ENCODE assay signal across 8 cellular contexts in genomic region chr4:108166441-108167315, GRCh38. TPM values are rescaled to one million over a fixed set of nuclear protein-coding genes. Genes with fewer than 3 reads are reported as not detected.
A peak's percentile ranks its signal among the peaks of the same experiment; 100 is the strongest.
DNase-seq lines count a peak whose midpoint lies in the region; ATAC-seq and TF ChIP-seq lines count a peak whose summit lies in the region.

No MANE protein-coding gene starts in this region.

- intact Hi-C loops in CD4-positive, alpha-beta memory T cell (cut with micrococcal nuclease): loop anchor here (1.0 to 5.0 kb wide), 6 partner anchors 53 to 454 kb away; partner anchors contain the start of gene RPL34
- intact Hi-C loops in PC-9 (cut with micrococcal nuclease; ENCODE audit: unreplicated experiment): no loop called here
- intact Hi-C loops in activated naive CD4-positive, alpha-beta T cell treated with anti-CD3 and anti-CD28 coated beads for 36 hours (cut with micrococcal nuclease): loop anchor here (1.0 to 2.0 kb wide), 6 partner anchors 26 to 346 kb away; no protein-coding TSS in a partner anchor

- POLR2A ChIA-PET in CD4-positive, alpha-beta memory T cell (lab: Charles Lee; ENCODE audit: partially characterized antibody): interaction anchor here (0.5 to 19.9 kb wide), 18 partner anchors 8 to 300 kb away, joined by 3 to 460 read pairs (median 4); no protein-coding TSS in a partner anchor
- POLR2A ChIA-PET in PC-9 (lab: Charles Lee; ENCODE audit: unreplicated experiment): no interaction called here

- TF ChIP-seq CTCF in PC-9 (conservative IDR thresholded peaks at IDR 0.05): no peak

- H3K27me3 Mint-ChIP-seq in CD4-positive, alpha-beta memory T cell: peaks cover 15 to 28% of the 10 kb centered on the region in 2 donors
- no peaks in the 10 kb centered on the region for H3K27me3 Mint-ChIP-seq in activated naive CD4-positive, alpha-beta T cell treated with anti-CD3 and anti-CD28 coated beads for 36 hours (ENCODE audit: low read depth)

- peak overlapping the region; percentile 98 to 100 (median 98) for H3K4me3 Mint-ChIP-seq in CD4-positive, alpha-beta memory T cell
- H3K4me3 Mint-ChIP-seq in activated naive CD4-positive, alpha-beta T cell treated with anti-CD3 and anti-CD28 coated beads for 36 hours: peak overlapping the region; percentile 88

- peaks cover 30 to 53% of the 10 kb centered on the region in 2 donors for H3K36me3 Mint-ChIP-seq in CD4-positive, alpha-beta memory T cell
- peaks cover 51% of the 10 kb centered on the region for H3K36me3 Mint-ChIP-seq in activated naive CD4-positive, alpha-beta T cell treated with anti-CD3 and anti-CD28 coated beads for 36 hours (ENCODE audit: low read depth)

- no TSS peak for BruUV-seq in PC-9 (replicated peaks; lab: Mats Ljungman, UMichigan)

- in situ Hi-C loops in HAP-1 (cut with MboI; ENCODE audit: low sequenced_read_pairs): no loop called here

- no peaks in the 10 kb centered on the region for H3K9me3 ChIP-seq in CD4-positive, alpha-beta memory T cell (ENCODE audit: control insufficient read depth in 1 of 2, low read length in 2 of 2)
- H3K9me3 ChIP-seq in HAP-1: no peaks in the 10 kb centered on the region
- no peaks in the 10 kb centered on the region for H3K9me3 ChIP-seq in PC-9 (ENCODE audit: insufficient read depth, low read depth)
- H3K9me3 ChIP-seq in iPS-18a (ENCODE audit: control insufficient read depth, low read depth, low read length): no peaks in the 10 kb centered on the region

- H3K36me3 ChIP-seq in CD4-positive, alpha-beta memory T cell (ENCODE audit: insufficient read depth, low read length): no peaks in the 10 kb centered on the region
- no peaks in the 10 kb centered on the region for H3K36me3 ChIP-seq in HAP-1 (replicated peaks)
- no peaks in the 10 kb centered on the region for H3K36me3 ChIP-seq in PC-9 (ENCODE audit: low read depth)
- H3K36me3 ChIP-seq in iPS-18a (ENCODE audit: control insufficient read depth, low read depth, low read length): no peaks in the 10 kb centered on the region

- no peaks in the 10 kb centered on the region for H3F3A ChIP-seq in PC-9 (ENCODE audit: insufficient read depth, low read depth)

- H3K9ac ChIP-seq in iPS-18a (ENCODE audit: low read length): peak overlapping the region; percentile 16

- peak overlapping the region; percentile 81 to 91 for H3K4me3 ChIP-seq in CD4-positive, alpha-beta memory T cell (ENCODE audit: low read length in 2 of 2)
- peak overlapping the region; percentile 58 for H3K4me3 ChIP-seq in HAP-1
- peak overlapping the region; percentile 75 for H3K4me3 ChIP-seq in PC-9
- H3K4me3 ChIP-seq in iPS-18a (ENCODE audit: low read length): peak overlapping the region; percentile 73

- no peaks in the 10 kb centered on the region for H3K9me2 ChIP-seq in PC-9 (ENCODE audit: insufficient read depth)

- H3K4me1 ChIP-seq in CD4-positive, alpha-beta memory T cell (ENCODE audit: insufficient read depth, low read length): peaks cover 46% of the 10 kb centered on the region
- peaks cover 6% of the 10 kb centered on the region for H3K4me1 ChIP-seq in HAP-1
- no peaks in the 10 kb centered on the region for H3K4me1 ChIP-seq in PC-9 (replicated peaks; ENCODE audit: insufficient read depth)
- H3K4me1 ChIP-seq in iPS-18a (ENCODE audit: control insufficient read depth, low read depth, low read length): peaks cover 31% of the 10 kb centered on the region

- H3K27ac ChIP-seq in CD4-positive, alpha-beta memory T cell (ENCODE audit: low read depth, low read length): peak overlapping the region; percentile 64
- H3K27ac ChIP-seq in PC-9: no peak overlapping the region
- H3K27ac ChIP-seq in iPS-18a (ENCODE audit: low read length): no peak overlapping the region

- ATAC-seq in GM18502 (IDR thresholded peaks at IDR 0.05; ENCODE audit: poor library complexity, unreplicated experiment) (no peak), HG03039 (IDR thresholded peaks at IDR 0.05; ENCODE audit: unreplicated experiment) (no peak)

- no peaks in the 10 kb centered on the region for H4K20me1 ChIP-seq in PC-9 (ENCODE audit: insufficient read depth)

- peaks cover 11% of the 10 kb centered on the region for H3K27me3 ChIP-seq in CD4-positive, alpha-beta memory T cell (ENCODE audit: insufficient read depth, low read length)
- peaks cover 32% of the 10 kb centered on the region for H3K27me3 ChIP-seq in HAP-1 (ENCODE audit: low read depth)
- H3K27me3 ChIP-seq in PC-9 (ENCODE audit: insufficient read depth, low read depth): no peaks in the 10 kb centered on the region
- H3K27me3 ChIP-seq in iPS-18a (ENCODE audit: control insufficient read depth, insufficient read depth, low read length): peaks cover 99% of the 10 kb centered on the region

- peak overlapping the region; percentile 85 to 96 (median 94) for H3K27ac Mint-ChIP-seq in CD4-positive, alpha-beta memory T cell
- peak overlapping the region; percentile 97 for H3K27ac Mint-ChIP-seq in activated naive CD4-positive, alpha-beta T cell treated with anti-CD3 and anti-CD28 coated beads for 36 hours

- peak overlapping the region; percentile 94 for H2AFZ ChIP-seq in PC-9

- H3K9me3 Mint-ChIP-seq in CD4-positive, alpha-beta memory T cell: peaks cover 0 to 2% (median 0%) of the 10 kb centered on the region in 8 donors
- no peaks in the 10 kb centered on the region for H3K9me3 Mint-ChIP-seq in activated naive CD4-positive, alpha-beta T cell treated with anti-CD3 and anti-CD28 coated beads for 36 hours

- H3K79me2 ChIP-seq in PC-9 (ENCODE audit: low read depth): no peaks in the 10 kb centered on the region

- DNase-seq in CD4-positive, alpha-beta memory T cell: peak; percentile 56 to 71 (median 57)
- peak; percentile 34 to 62 for DNase-seq in HAP-1 (ENCODE audit: low spot score in 2 of 2)
- DNase-seq in PC-9: no peak
- peak; percentile 75 for DNase-seq in activated naive CD4-positive, alpha-beta T cell treated with anti-CD3 and anti-CD28 coated beads for 36 hours
- peak; percentile 55 to 59 for DNase-seq in stimulated activated CD4-positive, alpha-beta T cell treated with anti-CD3 and anti-CD28 coated beads, Interleukin-15, amount 100 ng/mL, for 48 hours (ENCODE audit: low read depth in 2 of 2)

- peak overlapping the region; percentile 85 for H3K4me2 ChIP-seq in PC-9

- CTCF ChIA-PET in CD4-positive, alpha-beta memory T cell (lab: Charles Lee; ENCODE audit: partially characterized antibody): interaction anchor here (0.8 to 1.3 kb wide), 4 partner anchors 10 to 110 kb away, joined by 3 to 4 read pairs (median 3); no protein-coding TSS in a partner anchor
- CTCF ChIA-PET in PC-9 (lab: Charles Lee): no interaction called here
- CTCF ChIA-PET in activated naive CD4-positive, alpha-beta T cell treated with anti-CD3 and anti-CD28 coated beads for 36 hours (lab: Charles Lee): interaction anchor here (0.7 to 1.5 kb wide), 5 partner anchors 9 to 136 kb away, joined by 3 to 8 read pairs (median 4); no protein-coding TSS in a partner anchor

- H3K4me1 Mint-ChIP-seq in CD4-positive, alpha-beta memory T cell: peaks cover 23 to 78% (median 38%) of the 10 kb centered on the region in 4 donors
- H3K4me1 Mint-ChIP-seq in activated naive CD4-positive, alpha-beta T cell treated with anti-CD3 and anti-CD28 coated beads for 36 hours (ENCODE audit: low read depth): peaks cover 34% of the 10 kb centered on the region

RNA-seq across cellular contexts. Expression of gene LEF1, which starts 2.1 kb away (rescaled TPM):
- total RNA-seq in CD4-positive, alpha-beta memory T cell: 100 to 1,000 TPM; 363 to 382 TPM
- 100 to 1,000 TPM; 307 to 399 TPM for polyA plus RNA-seq in CD4-positive, alpha-beta memory T cell
- 2.8 and 3.4 TPM in 2 replicates for total RNA-seq in PC-9 (2021)
- total RNA-seq in activated naive CD4-positive, alpha-beta T cell treated with anti-CD3 and anti-CD28 coated beads for 36 hours: 100 to 1,000 TPM; 350 to 367 TPM

Comparison
In these comparisons a context has a peak if more than half of its experiments do, and no peak if none do; other contexts are left out.
1. DNase-seq: peak in CD4-positive, alpha-beta memory T cell (5 of 5), HAP-1 (2 of 2), activated naive CD4-positive, alpha-beta T cell treated with anti-CD3 and anti-CD28 coated beads for 36 hours (single experiment) and stimulated activated CD4-positive, alpha-beta T cell treated with anti-CD3 and anti-CD28 coated beads, Interleukin-15, amount 100 ng/mL, for 48 hours (2 of 2); none in PC-9 (0 of 2).
2. RNA of gene LEF1, which starts 2.1 kb away (total RNA-seq): 363 to 382 TPM in CD4-positive, alpha-beta memory T cell and 350 to 367 TPM in activated naive CD4-positive, alpha-beta T cell treated with anti-CD3 and anti-CD28 coated beads for 36 hours; 2.8 to 3.4 TPM in PC-9; every median in the first group is over 10 times any median in the second.
3. Peak in every context shown above with its lines, with median percentiles within 50 percentile points of each other: H3K4me3 ChIP-seq.